Comparison of ENCODE assay signal across 9 cellular contexts in the genomic region with DNA sequence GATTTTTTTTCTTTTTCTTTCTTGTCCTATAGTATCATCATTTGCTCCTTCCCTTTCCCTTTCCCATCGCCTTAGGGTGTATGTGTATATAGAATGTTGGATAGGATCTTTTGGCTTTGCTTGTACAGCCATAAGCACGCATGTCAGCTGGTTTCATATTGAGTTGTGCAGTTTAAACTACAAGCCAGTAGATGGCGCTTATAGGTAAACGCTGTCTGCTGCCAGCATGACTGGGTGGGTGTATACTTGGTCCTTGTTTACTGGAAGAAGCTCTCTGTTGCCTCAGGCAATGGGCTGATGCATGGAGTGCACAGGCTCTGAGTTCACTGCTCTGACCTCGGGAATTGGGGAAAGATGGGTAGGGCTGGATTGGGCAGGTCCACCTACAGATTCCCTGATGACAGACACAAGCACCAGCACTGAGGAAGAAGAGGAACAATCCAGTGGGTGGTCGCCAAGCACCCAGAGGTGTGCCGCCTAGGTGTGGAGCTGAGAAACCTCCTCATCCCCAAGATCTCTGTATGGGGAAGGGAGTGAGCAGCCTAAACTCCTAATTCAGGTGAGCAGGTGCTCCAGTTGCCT.
DNase-seq lines count a peak whose midpoint lies in the region; ATAC-seq and TF ChIP-seq lines count a peak whose summit lies in the region.
"Had no signal": no experiment of that assay in that cellular context is flagged by ENCODE, and none has a peak within 500 bp of the region (broad histone marks: within the 10 kb centered on the region; RNA-seq: fewer than 3 reads in every experiment).

No MANE protein-coding gene starts in this region.

- no peaks in the 10 kb centered on the region for H3K79me2 ChIP-seq in H9 (ENCODE audit: insufficient read depth, low read length)

- no peaks in the 10 kb centered on the region for H3K36me3 ChIP-seq in left lung

- H4K8ac ChIP-seq in H9 (replicated peaks; ENCODE audit: insufficient read length, low read depth, low read length) = no peak overlapping the region

- no peak overlapping the region for H3K4me3 Mint-ChIP-seq in H9
- H3K4me3 Mint-ChIP-seq in activated naive CD8-positive, alpha-beta T cell treated with anti-CD3 and anti-CD28 coated beads for 36 hours = no peak overlapping the region
- H3K4me3 Mint-ChIP-seq: activated naive CD4-positive, alpha-beta T cell treated with anti-CD3 and anti-CD28 coated beads, Interleukin-2, amount 50 U/mL, for 24 hours had no signal

- H3K4ac ChIP-seq in H9 (ENCODE audit: low read depth, low read length) = no peak overlapping the region

- no peak overlapping the region for H2BK15ac ChIP-seq in H9 (ENCODE audit: low read depth, low read length)

- no peak overlapping the region for H3T11ph ChIP-seq in H9 (ENCODE audit: low read length)

- WGBS in H9 (ENCODE audit: extremely low coverage, insufficient read length, low lambda C conversion rate) = no CpG with 5 or more reads among the region's 7 CpGs

- H3K27me3 Mint-ChIP-seq in H9 (ENCODE audit: low read depth) = peaks cover 1% of the 10 kb centered on the region; the same call in 1 of the 2 replicates
- H3K27me3 Mint-ChIP-seq in activated naive CD8-positive, alpha-beta T cell treated with anti-CD3 and anti-CD28 coated beads for 36 hours = no peaks in the 10 kb centered on the region
- H3K27me3 Mint-ChIP-seq: activated naive CD4-positive, alpha-beta T cell treated with anti-CD3 and anti-CD28 coated beads, Interleukin-2, amount 50 U/mL, for 24 hours had no signal

- no peak overlapping the region for H2BK5ac ChIP-seq in H9 (ENCODE audit: insufficient read length, low read length)

- H2BK120ac ChIP-seq in H9 (ENCODE audit: low read depth, low read length, poor library complexity, severe bottlenecking) = no peak overlapping the region

- no peak overlapping the region for H3K4me2 ChIP-seq in H9 (ENCODE audit: insufficient read depth, insufficient read length, low read length)

- TF ChIP-seq CTCF in H9 (conservative IDR thresholded peaks at IDR 0.05) (peak; percentile 77), left lung (IDR thresholded peaks at IDR 0.05) (peak; percentile 23 to 37)

- no peak overlapping the region for H3K18ac ChIP-seq in H9 (ENCODE audit: insufficient read length, low read depth, low read length)

- H3K27me3 ChIP-seq in H9 (ENCODE audit: insufficient read depth, low read length) (no peaks in the 10 kb centered on the region), left lung (no peaks in the 10 kb centered on the region)

- peak; percentile 80 for ATAC-seq in left lung

- H2BK20ac ChIP-seq in H9 (ENCODE audit: low read depth, low read length, poor library complexity, severe bottlenecking) = no peak overlapping the region

- no peak overlapping the region for H2AK5ac ChIP-seq in H9 (ENCODE audit: insufficient read length, low read length)

- no peak overlapping the region for H2AFZ ChIP-seq in H9 (ENCODE audit: low read length)

- DNase-seq in NCI-H526 (lab: John Stamatoyannopoulos, UW) (peak; percentile 6 to 32), NCI-H526 treated with DMSO at 0.1 percent for 48 hours (lab: John Stamatoyannopoulos, UW) (no peak), H9 (peak; percentile 61), Kasumi-1 (lab: John Stamatoyannopoulos, UW) (peak; percentile 76 to 79), UCSD-AML1 (lab: John Stamatoyannopoulos, UW; ENCODE audit: unreplicated experiment) (peak; percentile 11), left lung (no peak), NCI-H446 treated with DMSO at 0.1 percent for 48 hours (lab: John Stamatoyannopoulos, UW) (no peak)
- DNase-seq in activated naive CD8-positive, alpha-beta T cell treated with anti-CD3 and anti-CD28 coated beads for 36 hours = no peak

- no peaks in the 10 kb centered on the region for H4K20me1 ChIP-seq in H9 (ENCODE audit: control insufficient read depth, insufficient read depth, insufficient read length)

- H3K9ac ChIP-seq in H9 (ENCODE audit: extremely low read depth, insufficient read length, low read length) = no peak overlapping the region

- no peak overlapping the region; a peak in 1 of 7 replicates for H3K27ac Mint-ChIP-seq in H9
- no peak overlapping the region for H3K27ac Mint-ChIP-seq in activated naive CD8-positive, alpha-beta T cell treated with anti-CD3 and anti-CD28 coated beads for 36 hours
- H3K27ac Mint-ChIP-seq: activated naive CD4-positive, alpha-beta T cell treated with anti-CD3 and anti-CD28 coated beads, Interleukin-2, amount 50 U/mL, for 24 hours had no signal

- H3K9me3 ChIP-seq in H9 (ENCODE audit: control insufficient read depth, low read depth, low read length) = no peaks in the 10 kb centered on the region
- no peaks in the 10 kb centered on the region for H3K9me3 ChIP-seq in left lung

- no peaks in the 10 kb centered on the region for H3K36me3 Mint-ChIP-seq in H9 (ENCODE audit: insufficient read depth in 1 of 3, low read depth in 3 of 3)
- H3K36me3 Mint-ChIP-seq in activated naive CD8-positive, alpha-beta T cell treated with anti-CD3 and anti-CD28 coated beads for 36 hours = no peaks in the 10 kb centered on the region
- H3K36me3 Mint-ChIP-seq: activated naive CD4-positive, alpha-beta T cell treated with anti-CD3 and anti-CD28 coated beads, Interleukin-2, amount 50 U/mL, for 24 hours had no signal

- intact Hi-C loops in left lung (cut with DNase I) = no loop called here

- H4K91ac ChIP-seq in H9 (ENCODE audit: insufficient read length, low read depth, low read length) = no peak overlapping the region

- H3K27ac ChIP-seq in H9 (ENCODE audit: insufficient read length, low read depth, low read length) (no peak overlapping the region), left lung (no peak overlapping the region)

- no peak overlapping the region for H3K14ac ChIP-seq in H9 (ENCODE audit: insufficient read depth, low read length)

- H4K5ac ChIP-seq in H9 (ENCODE audit: insufficient read length, low read depth, low read length) = no peak overlapping the region

- no peak overlapping the region for H3K56ac ChIP-seq in H9 (ENCODE audit: insufficient read length, low read depth, low read length)

- no peak overlapping the region for H3K23ac ChIP-seq in H9 (ENCODE audit: insufficient read length, low read depth, low read length)

- no peaks in the 10 kb centered on the region for H3K9me3 Mint-ChIP-seq in H9
- no peaks in the 10 kb centered on the region for H3K9me3 Mint-ChIP-seq in activated naive CD8-positive, alpha-beta T cell treated with anti-CD3 and anti-CD28 coated beads for 36 hours
- H3K9me3 Mint-ChIP-seq: activated naive CD4-positive, alpha-beta T cell treated with anti-CD3 and anti-CD28 coated beads, Interleukin-2, amount 50 U/mL, for 24 hours had no signal

- peaks cover 0 to 4% of the 10 kb centered on the region in 2 experiments; a peak in 2 of 4 replicates for H3K4me1 Mint-ChIP-seq in H9
- no peaks in the 10 kb centered on the region for H3K4me1 Mint-ChIP-seq in activated naive CD8-positive, alpha-beta T cell treated with anti-CD3 and anti-CD28 coated beads for 36 hours
- H3K4me1 Mint-ChIP-seq: activated naive CD4-positive, alpha-beta T cell treated with anti-CD3 and anti-CD28 coated beads, Interleukin-2, amount 50 U/mL, for 24 hours had no signal

- no peaks in the 10 kb centered on the region for H3K79me1 ChIP-seq in H9 (ENCODE audit: insufficient read depth, low read depth, low read length, poor library complexity, severe bottlenecking)

- no peak overlapping the region for H2BK12ac ChIP-seq in H9 (ENCODE audit: insufficient read length, low read depth, low read length)

- H3K4me3 ChIP-seq in left lung = no peak overlapping the region

- H3K4me1 ChIP-seq in H9 (ENCODE audit: insufficient read depth, low read length) (no peaks in the 10 kb centered on the region), left lung (no peaks in the 10 kb centered on the region)

- H3K23me2 ChIP-seq in H9 (ENCODE audit: insufficient read length, low read depth, low read length, poor library complexity, severe bottlenecking) = no peaks in the 10 kb centered on the region

Comparison
In these comparisons a context has a peak if more than half of its experiments do, and no peak if none do; other contexts are left out.
1. DNase-seq: peak in NCI-H526 (2 of 2), H9 (single experiment), Kasumi-1 (2 of 2) and UCSD-AML1 (single experiment); none in NCI-H526 treated with DMSO at 0.1 percent for 48 hours (single experiment), left lung (0 of 2), activated naive CD8-positive, alpha-beta T cell treated with anti-CD3 and anti-CD28 coated beads for 36 hours (single experiment) and NCI-H446 treated with DMSO at 0.1 percent for 48 hours (single experiment).